1 cellular context compared by ENCODE assay signal in the genomic region with DNA sequence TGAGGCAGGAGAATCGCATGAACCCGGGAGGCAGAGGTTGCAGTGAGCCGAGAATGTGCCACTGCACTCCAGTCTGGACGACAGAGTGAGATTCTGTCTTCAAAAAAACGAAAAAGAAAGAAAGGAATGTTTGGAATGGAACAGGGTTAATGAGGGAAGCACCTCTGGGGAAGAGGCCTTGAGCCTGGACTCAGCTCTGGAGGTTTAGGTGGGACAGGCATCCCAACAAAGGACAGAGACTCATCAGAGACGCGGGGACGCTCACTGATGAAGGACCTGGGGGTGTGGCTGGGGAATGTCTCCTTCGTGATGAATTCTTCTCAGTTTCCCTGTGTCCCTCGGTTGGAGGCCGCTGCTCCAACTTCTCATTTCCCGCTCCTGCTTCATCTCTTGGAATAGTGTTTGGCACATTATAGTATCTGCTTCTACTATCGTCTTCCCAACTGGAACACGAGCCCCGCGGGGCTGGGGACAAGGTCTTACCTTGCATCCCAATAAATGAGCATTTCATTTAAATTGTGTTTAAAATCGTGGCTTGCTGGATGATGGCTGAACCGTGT.
TF ChIP-seq lines count a peak whose summit lies in the region.

No MANE protein-coding gene starts in this region.

TF ChIP-seq in WTC11, 78 proteins besides CTCF, POLR2A, EP300 and RAD21 (continued from another document):
- TF ChIP-seq, protein P1, sequence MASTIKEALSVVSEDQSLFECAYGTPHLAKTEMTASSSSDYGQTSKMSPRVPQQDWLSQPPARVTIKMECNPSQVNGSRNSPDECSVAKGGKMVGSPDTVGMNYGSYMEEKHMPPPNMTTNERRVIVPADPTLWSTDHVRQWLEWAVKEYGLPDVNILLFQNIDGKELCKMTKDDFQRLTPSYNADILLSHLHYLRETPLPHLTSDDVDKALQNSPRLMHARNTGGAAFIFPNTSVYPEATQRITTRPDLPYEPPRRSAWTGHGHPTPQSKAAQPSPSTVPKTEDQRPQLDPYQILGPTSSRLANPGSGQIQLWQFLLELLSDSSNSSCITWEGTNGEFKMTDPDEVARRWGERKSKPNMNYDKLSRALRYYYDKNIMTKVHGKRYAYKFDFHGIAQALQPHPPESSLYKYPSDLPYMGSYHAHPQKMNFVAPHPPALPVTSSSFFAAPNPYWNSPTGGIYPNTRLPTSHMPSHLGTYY (CRISPR knock-in tag; IDR thresholded peaks at IDR 0.05) = no peak
- TF ChIP-seq FOXK1 (CRISPR knock-in tag; IDR thresholded peaks at IDR 0.05) = no peak
- no peak for TF ChIP-seq TEAD4 (CRISPR knock-in tag; IDR thresholded peaks at IDR 0.05)
- TF ChIP-seq NFATC4 (CRISPR knock-in tag; IDR thresholded peaks at IDR 0.05) = no peak
- no peak for TF ChIP-seq ELF4 (CRISPR knock-in tag; IDR thresholded peaks at IDR 0.05; ENCODE audit: low read depth)
- TF ChIP-seq, protein P2, sequence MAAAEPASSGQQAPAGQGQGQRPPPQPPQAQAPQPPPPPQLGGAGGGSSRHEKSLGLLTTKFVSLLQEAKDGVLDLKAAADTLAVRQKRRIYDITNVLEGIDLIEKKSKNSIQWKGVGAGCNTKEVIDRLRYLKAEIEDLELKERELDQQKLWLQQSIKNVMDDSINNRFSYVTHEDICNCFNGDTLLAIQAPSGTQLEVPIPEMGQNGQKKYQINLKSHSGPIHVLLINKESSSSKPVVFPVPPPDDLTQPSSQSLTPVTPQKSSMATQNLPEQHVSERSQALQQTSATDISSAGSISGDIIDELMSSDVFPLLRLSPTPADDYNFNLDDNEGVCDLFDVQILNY (CRISPR knock-in tag; IDR thresholded peaks at IDR 0.05) = no peak
- TF ChIP-seq, protein P3, sequence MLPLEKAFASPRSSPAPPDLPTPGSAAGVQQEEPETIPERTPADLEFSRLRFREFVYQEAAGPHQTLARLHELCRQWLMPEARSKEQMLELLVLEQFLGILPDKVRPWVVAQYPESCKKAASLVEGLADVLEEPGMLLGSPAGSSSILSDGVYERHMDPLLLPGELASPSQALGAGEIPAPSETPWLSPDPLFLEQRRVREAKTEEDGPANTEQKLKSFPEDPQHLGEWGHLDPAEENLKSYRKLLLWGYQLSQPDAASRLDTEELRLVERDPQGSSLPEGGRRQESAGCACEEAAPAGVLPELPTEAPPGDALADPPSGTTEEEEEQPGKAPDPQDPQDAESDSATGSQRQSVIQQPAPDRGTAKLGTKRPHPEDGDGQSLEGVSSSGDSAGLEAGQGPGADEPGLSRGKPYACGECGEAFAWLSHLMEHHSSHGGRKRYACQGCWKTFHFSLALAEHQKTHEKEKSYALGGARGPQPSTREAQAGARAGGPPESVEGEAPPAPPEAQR (CRISPR knock-in tag; IDR thresholded peaks at IDR 0.05) = no peak
- TF ChIP-seq, protein P4, sequence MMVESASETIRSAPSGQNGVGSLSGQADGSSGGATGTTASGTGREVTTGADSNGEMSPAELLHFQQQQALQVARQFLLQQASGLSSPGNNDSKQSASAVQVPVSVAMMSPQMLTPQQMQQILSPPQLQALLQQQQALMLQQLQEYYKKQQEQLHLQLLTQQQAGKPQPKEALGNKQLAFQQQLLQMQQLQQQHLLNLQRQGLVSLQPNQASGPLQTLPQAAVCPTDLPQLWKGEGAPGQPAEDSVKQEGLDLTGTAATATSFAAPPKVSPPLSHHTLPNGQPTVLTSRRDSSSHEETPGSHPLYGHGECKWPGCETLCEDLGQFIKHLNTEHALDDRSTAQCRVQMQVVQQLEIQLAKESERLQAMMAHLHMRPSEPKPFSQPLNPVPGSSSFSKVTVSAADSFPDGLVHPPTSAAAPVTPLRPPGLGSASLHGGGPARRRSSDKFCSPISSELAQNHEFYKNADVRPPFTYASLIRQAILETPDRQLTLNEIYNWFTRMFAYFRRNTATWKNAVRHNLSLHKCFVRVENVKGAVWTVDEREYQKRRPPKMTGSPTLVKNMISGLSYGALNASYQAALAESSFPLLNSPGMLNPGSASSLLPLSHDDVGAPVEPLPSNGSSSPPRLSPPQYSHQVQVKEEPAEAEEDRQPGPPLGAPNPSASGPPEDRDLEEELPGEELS (CRISPR knock-in tag; IDR thresholded peaks at IDR 0.05) = no peak
- TF ChIP-seq EMX1 (CRISPR knock-in tag; IDR thresholded peaks at IDR 0.05) = no peak
